In genomic region chr17:50719924-50720805, GRCh38 we compare ENCODE assay signal across 8 cellular contexts. TPM values are rescaled to one million over a fixed set of nuclear protein-coding genes. Genes with fewer than 3 reads are reported as not detected.
DNase-seq lines count a peak whose midpoint lies in the region; ATAC-seq and TF ChIP-seq lines count a peak whose summit lies in the region.

No MANE protein-coding gene starts in this region.

- no peak overlapping the region for H2BK12ac ChIP-seq in mesenchymal stem cell (ENCODE audit: low read length in 2 of 2)

- peak overlapping the region; percentile 79 for H2BK15ac ChIP-seq in mesenchymal stem cell (ENCODE audit: low read depth, poor library complexity, severe bottlenecking)

- no peaks in the 10 kb centered on the region for H3K9me3 Mint-ChIP-seq in IgD-negative memory B cell

- peaks cover 26 to 41% (median 28%) of the 10 kb centered on the region in 3 donors for H3K4me1 Mint-ChIP-seq in IgD-negative memory B cell

- peaks cover 57% of the 10 kb centered on the region for H4K20me1 ChIP-seq in BLaER1

- DNase-seq in body of pancreas (no peak), mesenchymal stem cell (no peak), NCI-H1436 (lab: John Stamatoyannopoulos, UW) (no peak), GM03348 (ENCODE audit: low spot score) (no peak), middle frontal gyrus (ENCODE audit: extremely low spot score, low spot score) (no peak)
- no peak for DNase-seq in stimulated activated CD4-positive, alpha-beta T cell treated with anti-CD3 and anti-CD28 coated beads, Interleukin-2, amount 100 ng/mL, for 48 hours

- H3K18ac ChIP-seq in mesenchymal stem cell (ENCODE audit: low read depth in 1 of 2, low read length in 2 of 2): peak overlapping the region; percentile 99 to 100

- H3K9me3 ChIP-seq in BLaER1 (no peaks in the 10 kb centered on the region), body of pancreas (no peaks in the 10 kb centered on the region), mesenchymal stem cell (ENCODE audit: control insufficient read depth, low read length) (no peaks in the 10 kb centered on the region)

- intact Hi-C loops in body of pancreas (cut with DNase I): no loop called here

- H3K4ac ChIP-seq in mesenchymal stem cell (ENCODE audit: low read depth in 1 of 2, low read length in 2 of 2): peak overlapping the region; percentile 43 to 98

- no peaks in the 10 kb centered on the region for H3K27me3 ChIP-seq in BLaER1
- no peaks in the 10 kb centered on the region for H3K27me3 ChIP-seq in body of pancreas
- H3K27me3 ChIP-seq in mesenchymal stem cell (ENCODE audit: control insufficient read depth in 1 of 2, insufficient read depth in 1 of 2, low read length in 2 of 2): no peaks in the 10 kb centered on the region

- H2BK120ac ChIP-seq in mesenchymal stem cell (ENCODE audit: low read depth, low read length): peak overlapping the region; percentile 54

- H3K14ac ChIP-seq in mesenchymal stem cell (ENCODE audit: low read length in 2 of 2): peak overlapping the region in 1 of 2 experiments; percentile 98

- H3K23ac ChIP-seq in mesenchymal stem cell (ENCODE audit: low read length in 2 of 2): peak overlapping the region in 1 of 2 experiments; percentile 77

- peaks cover 1% of the 10 kb centered on the region for H3K36me3 Mint-ChIP-seq in IgD-negative memory B cell

- peak overlapping the region; percentile 81 to 100 (median 98) for H3K27ac Mint-ChIP-seq in IgD-negative memory B cell

- H3K36me3 ChIP-seq in BLaER1 (peaks cover 25% of the 10 kb centered on the region), body of pancreas (replicated peaks in 1 of 2; ENCODE audit: insufficient read depth in 1 of 2, low read depth in 2 of 2) (no peaks in the 10 kb centered on the region), mesenchymal stem cell (ENCODE audit: control insufficient read depth in 1 of 2, insufficient read depth in 2 of 2, low read depth in 1 of 2, low read length in 2 of 2) (peaks cover 0 to under 1% of the 10 kb centered on the region in 2 experiments)

- no peak for ATAC-seq in body of pancreas

- H3K4me2 ChIP-seq in BLaER1 (peak overlapping the region; percentile 74), mesenchymal stem cell (ENCODE audit: low read length, poor library complexity, severe bottlenecking) (peak overlapping the region; percentile 75)

- H3K9ac ChIP-seq in BLaER1 (peak overlapping the region; percentile 98), mesenchymal stem cell (ENCODE audit: low read length) (peak overlapping the region; percentile 98)

- peak overlapping the region; percentile 80 for H2AFZ ChIP-seq in mesenchymal stem cell (ENCODE audit: low read depth, low read length)

- peak in 1 of 3 donors; percentile 15 for TF ChIP-seq POLR2A in body of pancreas (IDR thresholded peaks at IDR 0.05)

- H3K79me1 ChIP-seq in mesenchymal stem cell (replicated peaks; ENCODE audit: low read length, poor library complexity, severe bottlenecking): peaks cover 2% of the 10 kb centered on the region

- H3K27ac ChIP-seq in BLaER1 (peak overlapping the region; percentile 99), body of pancreas (peak overlapping the region; percentile 98 to 99 (median 98)), mesenchymal stem cell (ENCODE audit: low read length, poor library complexity, severe bottlenecking) (peak overlapping the region; percentile 46)

- H3K4me1 ChIP-seq in BLaER1 (peaks cover 31% of the 10 kb centered on the region), body of pancreas (peaks cover 44% of the 10 kb centered on the region), mesenchymal stem cell (ENCODE audit: control insufficient read depth, insufficient read depth, low read depth, low read length) (peaks cover 3% of the 10 kb centered on the region)

- peak overlapping the region; percentile 99 for H4K91ac ChIP-seq in mesenchymal stem cell (ENCODE audit: low read length)

- WGBS in body of pancreas, 2 donors: 1% methylated on average over 25 of the region's 25 CpGs
- WGBS in mesenchymal stem cell: under 1% methylated on average over 22 of the region's 25 CpGs

- H4K8ac ChIP-seq in mesenchymal stem cell (ENCODE audit: low read length): peak overlapping the region; percentile 89

- H3K4me3 ChIP-seq in BLaER1 (peak overlapping the region; percentile 95), body of pancreas (peak overlapping the region; percentile 63), mesenchymal stem cell (ENCODE audit: insufficient read depth in 1 of 2, low read depth in 1 of 2, low read length in 2 of 2) (peak overlapping the region; percentile 94 to 95)

- peak overlapping the region; percentile 90 to 99 (median 99) for H3K4me3 Mint-ChIP-seq in IgD-negative memory B cell

- H3K27me3 Mint-ChIP-seq in IgD-negative memory B cell: no peaks in the 10 kb centered on the region

- no peak for TF ChIP-seq CTCF in body of pancreas (IDR thresholded peaks at IDR 0.05)

- H2AK5ac ChIP-seq in mesenchymal stem cell (ENCODE audit: low read length, severe bottlenecking): peak overlapping the region; percentile 50

- H2BK5ac ChIP-seq in mesenchymal stem cell (ENCODE audit: low read depth, low read length, poor library complexity, severe bottlenecking): peak overlapping the region; percentile 36

RNA-seq across cellular contexts. Expression of gene LUC7L3, which starts 0.8 kb away (rescaled TPM):
- polyA plus RNA-seq in IgD-negative memory B cell: 65.5 TPM
- total RNA-seq in body of pancreas: 10 to 100 TPM; 71.2 to 85.6 TPM
- 99.9 TPM for polyA plus RNA-seq in mesenchymal stem cell (2013, experiment 1 of 2)
- 97.1 TPM for polyA plus RNA-seq in mesenchymal stem cell (2013, experiment 2 of 2)

RNA-seq across cellular contexts. Expression of gene ANKRD40, which starts 12.5 kb away (rescaled TPM):
- 4.5 TPM for polyA plus RNA-seq in IgD-negative memory B cell
- 10 to 100 TPM; 21.3 to 27.0 TPM for total RNA-seq in body of pancreas
- polyA plus RNA-seq in mesenchymal stem cell (2013, experiment 1 of 2): 25.9 TPM
- 26.3 TPM for polyA plus RNA-seq in mesenchymal stem cell (2013, experiment 2 of 2)

RNA-seq across cellular contexts. Expression of gene ANKRD40CL, which starts 47.2 kb away (rescaled TPM):
- not detected for polyA plus RNA-seq in IgD-negative memory B cell
- total RNA-seq in body of pancreas: 1 to 10 TPM in 1 of 2 donors, not detected in 1; 1.6 TPM
- not detected for polyA plus RNA-seq in mesenchymal stem cell (2013, experiment 1 of 2)
- polyA plus RNA-seq in mesenchymal stem cell (2013, experiment 2 of 2): not detected

Comparison
In these comparisons a context has a peak if more than half of its experiments do, and no peak if none do; other contexts are left out.
1. H3K27ac ChIP-seq: peak in every context shown above with its lines; median percentile 99 in BLaER1; 98 in body of pancreas; 46 in mesenchymal stem cell.